In genomic region chr4:123924536-123924935, GRCh38 we compare ENCODE assay signal across 21 cellular contexts.
DNase-seq lines count a peak whose midpoint lies in the region; ATAC-seq and TF ChIP-seq lines count a peak whose summit lies in the region.
"Had no signal": no experiment of that assay in that cellular context is flagged by ENCODE, and none has a peak within 500 bp of the region (broad histone marks: within the 10 kb centered on the region; RNA-seq: fewer than 3 reads in every experiment).

No MANE protein-coding gene starts in this region.

- no peaks in the 10 kb centered on the region for H3K9me3 ChIP-seq in breast epithelium
- H3K9me3 ChIP-seq: BE2C, Peyer's patch had no signal

- H3K4me1 Mint-ChIP-seq in MCF 10A (ENCODE audit: insufficient read depth, unreplicated experiment): no peaks in the 10 kb centered on the region

- no peak overlapping the region for H3K27ac Mint-ChIP-seq in MCF 10A (ENCODE audit: low read depth, unreplicated experiment)
- H3K27ac Mint-ChIP-seq: CD4-positive, alpha-beta T cell; HFFc6 had no signal

- no peaks in the 10 kb centered on the region for H3K27me3 ChIP-seq in breast epithelium
- H3K27me3 ChIP-seq: BE2C, Peyer's patch had no signal

- no peak overlapping the region for H3K4me3 ChIP-seq in breast epithelium
- H3K4me3 ChIP-seq in choroid plexus epithelial cell (ENCODE audit: low read depth, low read length): no peak overlapping the region
- H3K4me3 ChIP-seq: Peyer's patch had no signal

- BruUV-seq in MCF 10A (replicated peaks; lab: Mats Ljungman, UMichigan): no TSS peak

- CTCF ChIA-PET in MCF 10A (lab: Yijun Ruan, JAX): no interaction called here

- POLR2A ChIA-PET in MCF 10A (lab: Yijun Ruan, JAX): interaction anchor here (0.6 kb wide), 1 partner anchor 102 kb away, joined by 4 read pairs; no protein-coding TSS in a partner anchor

- H3K27me3 Mint-ChIP-seq in MCF 10A (ENCODE audit: insufficient read depth, unreplicated experiment): no peaks in the 10 kb centered on the region
- H3K27me3 Mint-ChIP-seq: CD4-positive, alpha-beta T cell had no signal

- intact Hi-C loops in MCF 10A (cut with micrococcal nuclease) (no loop called here), breast epithelium (cut with DNase I; ENCODE audit: low total_unique reads) (no loop called here), left colon (cut with DNase I, micrococcal nuclease) (no loop called here)

- TF ChIP-seq CTCF in MCF 10A (IDR thresholded peaks at IDR 0.05; ENCODE audit: unreplicated experiment) (no peak), breast epithelium (IDR thresholded peaks at IDR 0.05) (no peak), choroid plexus epithelial cell (conservative IDR thresholded peaks at IDR 0.05; ENCODE audit: low read depth, low read length) (no peak)

- H3K9me3 Mint-ChIP-seq in MCF 10A (ENCODE audit: unreplicated experiment): no peaks in the 10 kb centered on the region
- H3K9me3 Mint-ChIP-seq: CD4-positive, alpha-beta T cell; HFFc6 had no signal

- H3K36me3 Mint-ChIP-seq in MCF 10A (ENCODE audit: insufficient read depth, unreplicated experiment): no peaks in the 10 kb centered on the region

- ATAC-seq in left colon: no peak

- H3K27ac ChIP-seq in breast epithelium (no peak overlapping the region), substantia nigra (ENCODE audit: low read depth, low read length, poor library complexity, severe bottlenecking) (no peak overlapping the region)
- H3K27ac ChIP-seq: 22Rv1, Peyer's patch had no signal

- H3K36me3 ChIP-seq in breast epithelium: no peaks in the 10 kb centered on the region
- H3K36me3 ChIP-seq: BE2C, Peyer's patch had no signal

- DNase-seq in MCF 10A (ENCODE audit: unreplicated experiment) (peak; percentile 30), breast epithelium (ENCODE audit: low spot score in 2 of 2) (no peak), choroid plexus epithelial cell (ENCODE audit: low read depth) (peak; percentile 65), iris pigment epithelial cell (ENCODE audit: low read depth) (peak; percentile 22), substantia nigra (lab: John Stamatoyannopoulos, UW) (no peak), Kasumi-1 (lab: John Stamatoyannopoulos, UW) (no peak), left colon (no peak), germinal center (ENCODE audit: low spot score) (no peak)
- DNase-seq: BE2C; Calu3; CD4-positive, alpha-beta T cell; DMS53; HFFc6; NCI-H1092; NCI-H1694; NCI-H2107; NCI-H2227 treated with DMSO at 0.1 percent for 48 hours; NCI-H524 treated with DMSO at 0.1 percent for 48 hours; Peyer's patch; Right ventricle myocardium superior had no signal

- no peaks in the 10 kb centered on the region for H3K4me1 ChIP-seq in breast epithelium
- H3K4me1 ChIP-seq: BE2C, Peyer's patch had no signal

- H3K4me3 Mint-ChIP-seq in MCF 10A (ENCODE audit: unreplicated experiment): no peak overlapping the region
- H3K4me3 Mint-ChIP-seq: CD4-positive, alpha-beta T cell; HFFc6 had no signal

- no peak for TF ChIP-seq POLR2A in breast epithelium (IDR thresholded peaks at IDR 0.05)

Comparison
In these comparisons a context has a peak if more than half of its experiments do, and no peak if none do; other contexts are left out.
1. DNase-seq: peak in MCF 10A (single experiment), choroid plexus epithelial cell (single experiment) and iris pigment epithelial cell (single experiment); none in breast epithelium (0 of 2), substantia nigra (0 of 49), Kasumi-1 (0 of 2), left colon (0 of 2) and germinal center (single experiment).